12 cellular contexts compared by ENCODE assay signal in genomic region chr22:24059121-24059520, GRCh38. TPM values are rescaled to one million over a fixed set of nuclear protein-coding genes. Genes with fewer than 3 reads are reported as not detected.
DNase-seq lines count a peak whose midpoint lies in the region; ATAC-seq, FAIRE-seq and TF ChIP-seq lines count a peak whose summit lies in the region.
"Had no signal": no experiment of that assay in that cellular context is flagged by ENCODE, and none has a peak within 500 bp of the region (broad histone marks: within the 10 kb centered on the region; RNA-seq: fewer than 3 reads in every experiment).

No MANE protein-coding gene starts in this region.

- H3K4me3 ChIP-seq in GM23248 (peak overlapping the region; percentile 11; the same call in 1 of the 2 replicates), thoracic aorta (no peak overlapping the region)
- H3K4me3 ChIP-seq: heart right ventricle had no signal

- H3K27me3 ChIP-seq in GM23248 (replicated peaks; ENCODE audit: insufficient read depth) (no peaks in the 10 kb centered on the region), thoracic aorta (replicated peaks; ENCODE audit: insufficient read depth) (no peaks in the 10 kb centered on the region)
- H3K27me3 ChIP-seq: heart right ventricle had no signal

- H3K27ac ChIP-seq in GM23248 (peak overlapping the region; percentile 92), thoracic aorta (peak overlapping the region; percentile 70 to 78)

- no peak for TF ChIP-seq CTCF in thoracic aorta (IDR thresholded peaks at IDR 0.05)

- H3K9me3 ChIP-seq in GM23248 (ENCODE audit: low read depth) (no peaks in the 10 kb centered on the region), thoracic aorta (no peaks in the 10 kb centered on the region)
- H3K9me3 ChIP-seq: heart right ventricle had no signal

- H3K4me1 ChIP-seq in GM23248 (ENCODE audit: insufficient read depth), result peaks cover 31% of the 10 kb centered on the region
- H3K4me1 ChIP-seq in thoracic aorta (ENCODE audit: control insufficient read depth in 1 of 2, low read depth in 2 of 2), result peaks cover 21 to 34% of the 10 kb centered on the region in 2 donors

- FAIRE-seq in RCC 7860 (lab: Jason Lieb, UNC), result no peak

- DNase-seq in GM23248, result peak; percentile 98
- peak; percentile 86 for DNase-seq in astrocyte of the hippocampus (ENCODE audit: low read depth, low spot score)
- DNase-seq in glomerular visceral epithelial cell (ENCODE audit: extremely low spot score), result peak; percentile 24
- peak; percentile 33 for DNase-seq in thoracic aorta (ENCODE audit: low spot score)
- DNase-seq in KG1 (lab: John Stamatoyannopoulos, UW), result no peak
- no peak for DNase-seq in stimulated activated CD4-positive, alpha-beta T cell treated with anti-CD3 and anti-CD28 coated beads, Interleukin-4, amount 100 ng/mL, for 24 hours
- DNase-seq in RCC 7860 (ENCODE audit: low spot score), result no peak
- no peak for DNase-seq in COLO668 (lab: John Stamatoyannopoulos, UW; ENCODE audit: unreplicated experiment)
- DNase-seq: activated effector memory CD4-positive, alpha-beta T cell treated with Interleukin-2 at 50 U/mL for 16 hours; heart right ventricle; left ventricle myocardium superior; NCI-H1930 had no signal

- in situ Hi-C loops in GM23248 (cut with MboI), result no loop called here

- no peaks in the 10 kb centered on the region for H3K79me2 ChIP-seq in GM23248 (ENCODE audit: insufficient read depth)

- no peaks in the 10 kb centered on the region for H4K20me1 ChIP-seq in GM23248 (ENCODE audit: insufficient read depth)

- H3K36me3 ChIP-seq in GM23248 (ENCODE audit: low read depth) (peaks cover 5% of the 10 kb centered on the region), thoracic aorta (peaks cover 33% of the 10 kb centered on the region)

- peak overlapping the region; percentile 64 for H3K4me2 ChIP-seq in GM23248 (ENCODE audit: unreplicated experiment)

- ATAC-seq in thoracic aorta (ENCODE audit: insufficient number of reproducible peaks, low FRiP score, low read depth), result peak; percentile 49
- ATAC-seq: left ventricle myocardium superior had no signal

- peaks cover 11% of the 10 kb centered on the region for H3F3A ChIP-seq in GM23248 (ENCODE audit: insufficient read depth)

- WGBS in GM23248 (ENCODE audit: low coverage in 1 of 2, low lambda C conversion rate in 2 of 2, missing lambda C conversion rate in 2 of 2), 2 experiments, result 0 to 3% methylated on average over 2 of the region's 2 CpGs

- no peaks in the 10 kb centered on the region for H3K9me2 ChIP-seq in GM23248 (ENCODE audit: insufficient read depth)

- no peak overlapping the region for H2AFZ ChIP-seq in GM23248

- peak overlapping the region; percentile 62 for H3K9ac ChIP-seq in GM23248

RNA-seq across cellular contexts. Expression of gene CABIN1, which starts 48.0 kb away (rescaled TPM):
- total RNA-seq in GM23248 (2014; rRNA removed; shearing (Covaris generic)), result 21.5 and 28.7 TPM in 2 replicates
- 10.6 and 14.3 TPM in 2 replicates for polyA plus RNA-seq in GM23248 (2016; fragmentation: Nextera tagmentation; extraction: Ambion mirVana)
- 10 to 100 TPM; 77.7 to 91.5 TPM for total RNA-seq in thoracic aorta

RNA-seq across cellular contexts. Expression of gene GSTT4, which starts 53.9 kb away (rescaled TPM):
- not detected in 2 replicates for total RNA-seq in GM23248 (2014; rRNA removed; shearing (Covaris generic))
- not detected in 2 replicates for polyA plus RNA-seq in GM23248 (2016; fragmentation: Nextera tagmentation; extraction: Ambion mirVana)
- not detected for total RNA-seq in thoracic aorta
- total RNA-seq: heart right ventricle, left ventricle myocardium superior had no signal
- polyA plus RNA-seq: heart right ventricle had no signal

Comparison
In these comparisons a context has a peak if more than half of its experiments do, and no peak if none do; other contexts are left out.
1. DNase-seq: peak in GM23248 (single experiment), astrocyte of the hippocampus (single experiment), glomerular visceral epithelial cell (single experiment) and thoracic aorta (single experiment); none in KG1 (single experiment), stimulated activated CD4-positive, alpha-beta T cell treated with anti-CD3 and anti-CD28 coated beads, Interleukin-4, amount 100 ng/mL, for 24 hours (single experiment), RCC 7860 (single experiment) and COLO668 (single experiment).